In genomic region chr11:95068549-95068948, GRCh38 we compare ENCODE assay signal across 8 cellular contexts. TPM values are rescaled to one million over a fixed set of nuclear protein-coding genes. Genes with fewer than 3 reads are reported as not detected.
DNase-seq lines count a peak whose midpoint lies in the region; ATAC-seq lines count a peak whose summit lies in the region.

No MANE protein-coding gene starts in this region.

- H3K4me3 ChIP-seq in mesenchymal stem cell (ENCODE audit: insufficient read depth in 1 of 2, low read depth in 1 of 2, low read length in 2 of 2): peak overlapping the region in 1 of 2 experiments; percentile 93

- no peak overlapping the region for H3K18ac ChIP-seq in mesenchymal stem cell (ENCODE audit: low read depth in 1 of 2, low read length in 2 of 2)

- no peak overlapping the region for H2BK15ac ChIP-seq in mesenchymal stem cell (ENCODE audit: low read depth, poor library complexity, severe bottlenecking)

- H3K14ac ChIP-seq in mesenchymal stem cell (ENCODE audit: low read length in 2 of 2): no peak overlapping the region

- H3K27ac ChIP-seq in mesenchymal stem cell (ENCODE audit: low read length, poor library complexity, severe bottlenecking): no peak overlapping the region

- H3K4me1 ChIP-seq in mesenchymal stem cell (ENCODE audit: control insufficient read depth, insufficient read depth, low read depth, low read length): no peaks in the 10 kb centered on the region

- WGBS in mesenchymal stem cell: 0% methylated on average over 5 of the region's 5 CpGs

- H3K4ac ChIP-seq in mesenchymal stem cell (ENCODE audit: low read depth in 1 of 2, low read length in 2 of 2): no peak overlapping the region

- no peaks in the 10 kb centered on the region for H3K27me3 ChIP-seq in mesenchymal stem cell (ENCODE audit: control insufficient read depth in 1 of 2, insufficient read depth in 1 of 2, low read length in 2 of 2)

- peak; percentile 59 for ATAC-seq in GM19328 (IDR thresholded peaks at IDR 0.05; ENCODE audit: unreplicated experiment)
- ATAC-seq in HG03457 (IDR thresholded peaks at IDR 0.05; ENCODE audit: unreplicated experiment): peak; percentile 60

- DNase-seq in CD1c-positive myeloid dendritic cell (ENCODE audit: extremely low spot score): peak; percentile 88
- DNase-seq in NCI-H69 (lab: John Stamatoyannopoulos, UW): peak; percentile 98
- DNase-seq in activated CD4-positive, alpha-beta T cell treated with anti-CD3 and anti-CD28 coated beads, Interleukin-2, amount 50 U/mL, for 1 hour: peak; percentile 54
- peak; percentile 37 for DNase-seq in effector CD8-positive, alpha-beta T cell (lab: John Stamatoyannopoulos, UW)
- DNase-seq in mesenchymal stem cell: peak; percentile 97
- peak; percentile 35 to 43 for DNase-seq in stimulated activated CD8-positive, alpha-beta memory T cell treated with anti-CD3 and anti-CD28 coated beads, Interleukin-2, amount 100 ng/mL, for 48 hours (ENCODE audit: low read depth in 2 of 2)

- H2AK5ac ChIP-seq in mesenchymal stem cell (ENCODE audit: low read length, severe bottlenecking): no peak overlapping the region

- H3K79me1 ChIP-seq in mesenchymal stem cell (replicated peaks; ENCODE audit: low read length, poor library complexity, severe bottlenecking): peaks cover 3% of the 10 kb centered on the region

- H3K9me3 ChIP-seq in mesenchymal stem cell (ENCODE audit: control insufficient read depth, low read length): no peaks in the 10 kb centered on the region

- no peak overlapping the region for H4K8ac ChIP-seq in mesenchymal stem cell (ENCODE audit: low read length)

- H3K23ac ChIP-seq in mesenchymal stem cell (ENCODE audit: low read length in 2 of 2): no peak overlapping the region

- no peak overlapping the region for H2BK120ac ChIP-seq in mesenchymal stem cell (ENCODE audit: low read depth, low read length)

- H2BK5ac ChIP-seq in mesenchymal stem cell (ENCODE audit: low read depth, low read length, poor library complexity, severe bottlenecking): no peak overlapping the region

- no peak overlapping the region for H2AFZ ChIP-seq in mesenchymal stem cell (ENCODE audit: low read depth, low read length)

- H3K4me2 ChIP-seq in mesenchymal stem cell (ENCODE audit: low read length, poor library complexity, severe bottlenecking): peak overlapping the region; percentile 20

- peak overlapping the region; percentile 96 for H3K9ac ChIP-seq in mesenchymal stem cell (ENCODE audit: low read length)

- H2BK12ac ChIP-seq in mesenchymal stem cell (ENCODE audit: low read length in 2 of 2): no peak overlapping the region

- H4K91ac ChIP-seq in mesenchymal stem cell (ENCODE audit: low read length): no peak overlapping the region

- peaks cover 0 to 6% of the 10 kb centered on the region in 2 experiments for H3K36me3 ChIP-seq in mesenchymal stem cell (ENCODE audit: control insufficient read depth in 1 of 2, insufficient read depth in 2 of 2, low read depth in 1 of 2, low read length in 2 of 2)

RNA-seq across cellular contexts. Expression of gene SRSF8, which starts 1.8 kb away (rescaled TPM):
- polyA plus RNA-seq in mesenchymal stem cell (2013, experiment 1 of 2): 27.3 TPM
- 27.1 TPM for polyA plus RNA-seq in mesenchymal stem cell (2013, experiment 2 of 2)

RNA-seq across cellular contexts. Expression of gene KDM4F, which starts 19.3 kb away (rescaled TPM):
- not detected for polyA plus RNA-seq in mesenchymal stem cell (2013, experiment 1 of 2)
- not detected for polyA plus RNA-seq in mesenchymal stem cell (2013, experiment 2 of 2)

RNA-seq across cellular contexts. Expression of gene ENDOD1, which starts 21.1 kb away (rescaled TPM):
- polyA plus RNA-seq in mesenchymal stem cell (2013, experiment 1 of 2): 46.6 TPM
- polyA plus RNA-seq in mesenchymal stem cell (2013, experiment 2 of 2): 46.8 TPM

RNA-seq across cellular contexts. Expression of gene KDM4E, which starts 43.5 kb away (rescaled TPM):
- polyA plus RNA-seq in mesenchymal stem cell (2013, experiment 1 of 2): not detected
- not detected for polyA plus RNA-seq in mesenchymal stem cell (2013, experiment 2 of 2)

Comparison
In these comparisons a context has a peak if more than half of its experiments do, and no peak if none do; other contexts are left out.
1. DNase-seq: peak in every context shown above with its lines; median percentile 98 in NCI-H69; 97 in mesenchymal stem cell; 88 in CD1c-positive myeloid dendritic cell; 54 in activated CD4-positive, alpha-beta T cell treated with anti-CD3 and anti-CD28 coated beads, Interleukin-2, amount 50 U/mL, for 1 hour; 39 in stimulated activated CD8-positive, alpha-beta memory T cell treated with anti-CD3 and anti-CD28 coated beads, Interleukin-2, amount 100 ng/mL, for 48 hours; 37 in effector CD8-positive, alpha-beta T cell.